ENCODE assay signal across 11 cellular contexts in the genomic region with DNA sequence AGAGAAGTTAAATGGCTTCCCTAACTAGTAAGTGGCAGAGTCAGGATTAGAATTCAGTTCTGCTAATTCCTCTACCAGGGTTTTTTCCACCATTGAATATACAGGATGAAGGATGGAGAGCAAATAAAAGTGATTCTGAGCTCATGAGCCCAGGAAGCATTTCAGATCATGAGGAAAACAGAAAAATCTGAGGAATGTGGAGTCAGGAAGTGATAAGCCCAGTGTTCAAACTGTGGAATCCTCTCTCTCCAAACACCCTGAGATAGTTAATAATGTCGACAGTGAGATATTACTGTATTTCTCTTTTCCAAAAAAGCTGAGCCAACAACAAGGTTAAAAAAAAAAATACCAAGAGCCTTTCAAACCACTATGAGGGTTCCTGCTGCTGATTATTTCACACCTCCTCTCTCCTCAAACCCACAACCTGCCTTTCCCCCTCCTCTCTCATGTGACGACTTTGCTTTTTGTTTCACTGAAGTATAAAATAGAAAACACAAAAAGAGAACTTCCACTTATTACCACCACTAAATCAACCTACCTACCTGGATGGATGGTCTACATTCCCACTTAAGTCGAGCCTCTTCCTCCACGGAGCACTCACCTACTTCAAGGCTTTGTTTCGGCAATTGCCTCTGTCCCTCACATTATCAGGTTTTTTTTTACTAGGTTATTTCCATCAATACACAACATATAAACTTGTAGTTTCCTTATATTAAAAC. TPM values are rescaled to one million over a fixed set of nuclear protein-coding genes. Genes with fewer than 3 reads are reported as not detected.
A peak's percentile ranks its signal among the peaks of the same experiment; 100 is the strongest.
DNase-seq lines count a peak whose midpoint lies in the region; ATAC-seq, FAIRE-seq and TF ChIP-seq lines count a peak whose summit lies in the region.
"Had no signal": no experiment of that assay in that cellular context is flagged by ENCODE, and none has a peak within 500 bp of the region (broad histone marks: within the 10 kb centered on the region; RNA-seq: fewer than 3 reads in every experiment).

No MANE protein-coding gene starts in this region.

- ATAC-seq in HG03439 (IDR thresholded peaks at IDR 0.05; ENCODE audit: unreplicated experiment): no peak
- ATAC-seq: left lung had no signal

- POLR2A ChIA-PET in CD8-positive, alpha-beta memory T cell (lab: Charles Lee): interaction anchor here (0.7 to 1.7 kb wide), 4 partner anchors 9 to 93 kb away, joined by 3 to 7 read pairs (median 3); no protein-coding TSS in a partner anchor

- peaks cover 0 to 1% of the 10 kb centered on the region in 2 donors for H3K27me3 Mint-ChIP-seq in CD8-positive, alpha-beta memory T cell
- H3K27me3 Mint-ChIP-seq in T-helper 2 cell treated with Interferon-gamma antibody and Interleukin-4, amounts not matched to agents 5 μg/mL and 100 μg/mL, for 36 hours (ENCODE audit: low read depth): no peaks in the 10 kb centered on the region
- no peaks in the 10 kb centered on the region for H3K27me3 Mint-ChIP-seq in osteocyte (ENCODE audit: unreplicated experiment)

- peaks cover 25% of the 10 kb centered on the region for H3K36me3 ChIP-seq in CD8-positive, alpha-beta memory T cell (ENCODE audit: insufficient read depth, low read length)
- H3K36me3 ChIP-seq: left lung had no signal

- H3K9me3 ChIP-seq in CD8-positive, alpha-beta memory T cell (ENCODE audit: low read length): no peaks in the 10 kb centered on the region
- H3K9me3 ChIP-seq: left lung had no signal

- no peaks in the 10 kb centered on the region for H3K27me3 ChIP-seq in CD8-positive, alpha-beta memory T cell (ENCODE audit: insufficient read depth, low read length, poor library complexity, severe bottlenecking)
- H3K27me3 ChIP-seq: left lung had no signal

- peak overlapping the region; percentile 90 to 97 (median 96) for H3K27ac Mint-ChIP-seq in CD8-positive, alpha-beta memory T cell
- peak overlapping the region; percentile 93 for H3K27ac Mint-ChIP-seq in T-helper 2 cell treated with Interferon-gamma antibody and Interleukin-4, amounts not matched to agents 5 μg/mL and 100 μg/mL, for 36 hours
- no peak overlapping the region for H3K27ac Mint-ChIP-seq in osteocyte (ENCODE audit: unreplicated experiment)

- peak; percentile 27 to 85 (median 79) for DNase-seq in CD8-positive, alpha-beta memory T cell
- DNase-seq in GM19239 (ENCODE audit: insufficient read length, low spot score) (no peak), iris pigment epithelial cell (ENCODE audit: low read depth) (peak; percentile 49), COLO668 (lab: John Stamatoyannopoulos, UW; ENCODE audit: unreplicated experiment) (no peak), NCI-H524 treated with DMSO at 0.1 percent for 48 hours (lab: John Stamatoyannopoulos, UW) (no peak), osteocyte (ENCODE audit: extremely low spot score, unreplicated experiment) (no peak)
- peak; percentile 61 for DNase-seq in T-helper 2 cell treated with Interferon-gamma antibody and Interleukin-4, amounts not matched to agents 5 μg/mL and 100 μg/mL, for 36 hours (ENCODE audit: low spot score)
- DNase-seq: cortex of kidney, left lung, NCI-H1417 had no signal

- peaks cover 25 to 53% (median 32%) of the 10 kb centered on the region in 3 donors for H3K36me3 Mint-ChIP-seq in CD8-positive, alpha-beta memory T cell
- peaks cover 81% of the 10 kb centered on the region for H3K36me3 Mint-ChIP-seq in T-helper 2 cell treated with Interferon-gamma antibody and Interleukin-4, amounts not matched to agents 5 μg/mL and 100 μg/mL, for 36 hours (ENCODE audit: low read depth)
- no peaks in the 10 kb centered on the region for H3K36me3 Mint-ChIP-seq in osteocyte (ENCODE audit: unreplicated experiment)

- CTCF ChIA-PET in CD8-positive, alpha-beta memory T cell (lab: Charles Lee): interaction anchor here (1.2 kb wide), 1 partner anchor 60 kb away, joined by 3 read pairs; no protein-coding TSS in a partner anchor

- H3K4me3 ChIP-seq in CD8-positive, alpha-beta memory T cell (ENCODE audit: low read length): peak overlapping the region; percentile 49
- H3K4me3 ChIP-seq: left lung had no signal

- peak overlapping the region; percentile 22 for H3K27ac ChIP-seq in CD8-positive, alpha-beta memory T cell (ENCODE audit: low read depth, low read length)

- peak; percentile 94 for FAIRE-seq in GM19239 (lab: Jason Lieb, UNC)

- peak overlapping the region; percentile 74 to 90 (median 84) for H3K4me3 Mint-ChIP-seq in CD8-positive, alpha-beta memory T cell
- H3K4me3 Mint-ChIP-seq in T-helper 2 cell treated with Interferon-gamma antibody and Interleukin-4, amounts not matched to agents 5 μg/mL and 100 μg/mL, for 36 hours: peak overlapping the region; percentile 78
- H3K4me3 Mint-ChIP-seq in osteocyte (ENCODE audit: unreplicated experiment): no peak overlapping the region

- no peaks in the 10 kb centered on the region for H3K9me3 Mint-ChIP-seq in CD8-positive, alpha-beta memory T cell
- H3K9me3 Mint-ChIP-seq in T-helper 2 cell treated with Interferon-gamma antibody and Interleukin-4, amounts not matched to agents 5 μg/mL and 100 μg/mL, for 36 hours: no peaks in the 10 kb centered on the region
- H3K9me3 Mint-ChIP-seq in osteocyte (ENCODE audit: unreplicated experiment): no peaks in the 10 kb centered on the region

- H3K4me1 ChIP-seq in CD8-positive, alpha-beta memory T cell (ENCODE audit: insufficient read depth, low read length): peaks cover 98% of the 10 kb centered on the region

- H3K4me1 Mint-ChIP-seq in CD8-positive, alpha-beta memory T cell: peaks cover 94 to 99% (median 97%) of the 10 kb centered on the region in 3 donors
- peaks cover 82% of the 10 kb centered on the region for H3K4me1 Mint-ChIP-seq in T-helper 2 cell treated with Interferon-gamma antibody and Interleukin-4, amounts not matched to agents 5 μg/mL and 100 μg/mL, for 36 hours (ENCODE audit: low read depth)
- H3K4me1 Mint-ChIP-seq in osteocyte (ENCODE audit: unreplicated experiment): no peaks in the 10 kb centered on the region

- TF ChIP-seq CTCF in osteocyte (IDR thresholded peaks at IDR 0.05): no peak

RNA-seq across cellular contexts. Expression of a gene that starts 8.9 kb away (rescaled TPM):
- 10 to 100 TPM; 74.0 to 75.0 TPM for total RNA-seq in CD8-positive, alpha-beta memory T cell
- polyA plus RNA-seq in CD8-positive, alpha-beta memory T cell: 48.5 TPM
- total RNA-seq in osteocyte: not detected in 2 replicates

RNA-seq across cellular contexts. Expression of a gene that starts 58.7 kb away (rescaled TPM):
- total RNA-seq in CD8-positive, alpha-beta memory T cell: 10 to 100 TPM; 25.1 to 27.6 TPM
- 58.1 TPM for polyA plus RNA-seq in CD8-positive, alpha-beta memory T cell
- total RNA-seq in osteocyte: not detected in 2 replicates

Comparison
In these comparisons a context has a peak if more than half of its experiments do, and no peak if none do; other contexts are left out.
1. DNase-seq: peak in CD8-positive, alpha-beta memory T cell (5 of 5), T-helper 2 cell treated with Interferon-gamma antibody and Interleukin-4, amounts not matched to agents 5 μg/mL and 100 μg/mL, for 36 hours (single experiment) and iris pigment epithelial cell (single experiment); none in GM19239 (single experiment), COLO668 (single experiment), NCI-H524 treated with DMSO at 0.1 percent for 48 hours (single experiment) and osteocyte (single experiment).
2. RNA of a gene that starts 8.9 kb away (total RNA-seq): 74.0 to 75.0 TPM in CD8-positive, alpha-beta memory T cell; not detected in osteocyte; every median in the first group is over 10 times any median in the second.
3. RNA of a gene that starts 58.7 kb away (total RNA-seq): 25.1 to 27.6 TPM in CD8-positive, alpha-beta memory T cell; not detected in osteocyte; every median in the first group is over 10 times any median in the second.